Comparison of ENCODE assay signal across 8 cellular contexts in genomic region chr13:23321534-23322241, GRCh38.
A peak's percentile ranks its signal among the peaks of the same experiment; 100 is the strongest.
DNase-seq lines count a peak whose midpoint lies in the region; ATAC-seq, FAIRE-seq and TF ChIP-seq lines count a peak whose summit lies in the region.

No MANE protein-coding gene starts in this region.

- H3K9me3 ChIP-seq in GM12878 (replicated peaks; ENCODE audit: control insufficient read depth, insufficient read depth, low read length) = no peaks in the 10 kb centered on the region
- no peaks in the 10 kb centered on the region for H3K9me3 ChIP-seq in mesenchymal stem cell (ENCODE audit: control insufficient read depth, low read length)

- no peak for TF ChIP-seq CTCF in GM12878 (IDR thresholded peaks at IDR 0.05 in 2 of 3, conservative IDR thresholded peaks at IDR 0.05 in 1 of 3; ENCODE audit: control insufficient read depth in 2 of 3, extremely low read depth in 1 of 3, insufficient read depth in 1 of 3, low read depth in 3 of 3, low read length in 3 of 3)

- in situ Hi-C loops in GM12878 (cut with MboI) = loop anchor here (5.0 kb wide), 1 partner anchor 519 kb away; no protein-coding TSS in a partner anchor

- DNase-seq in GM03348 (ENCODE audit: low spot score) = peak; percentile 87
- DNase-seq in GM12878 (ENCODE audit: low read depth, low spot score) = peak; percentile 35
- DNase-seq in mesenchymal stem cell = peak; percentile 93
- no peak for DNase-seq in GM12892 (ENCODE audit: insufficient read length)
- DNase-seq in activated gamma-delta T cell treated with Interleukin-2 at 50 U/mL for 16 hours = no peak
- DNase-seq in SKM-1 (lab: John Stamatoyannopoulos, UW; ENCODE audit: unreplicated experiment) = no peak

- H4K91ac ChIP-seq in mesenchymal stem cell (ENCODE audit: low read length) = no peak overlapping the region

- intact Hi-C loops in GM12878 (cut with micrococcal nuclease; ENCODE audit: unreplicated experiment) = loop anchor here (10.0 kb wide), 1 partner anchor 297 kb away; no protein-coding TSS in a partner anchor

- no peaks in the 10 kb centered on the region for H3K79me2 ChIP-seq in GM12878 (ENCODE audit: control insufficient read depth, insufficient read depth, low read length)

- H3K27ac ChIP-seq in GM12878 (ENCODE audit: control insufficient read depth, insufficient read depth) (peak overlapping the region; percentile 26), mesenchymal stem cell (ENCODE audit: low read length, poor library complexity, severe bottlenecking) (peak overlapping the region; percentile 98)

- H3K4me3 ChIP-seq in GM12878 (peak overlapping the region; percentile 53), mesenchymal stem cell (ENCODE audit: insufficient read depth in 1 of 2, low read depth in 1 of 2, low read length in 2 of 2) (peak overlapping the region in 1 of 2 experiments; percentile 55)

- TF ChIP-seq EP300 in GM12878 (IDR thresholded peaks at IDR 0.05; ENCODE audit: borderline replicate concordance in 1 of 2, control insufficient read depth in 1 of 2, low read depth in 2 of 2, low read length in 2 of 2) = no peak

- no peak overlapping the region for H4K8ac ChIP-seq in mesenchymal stem cell (ENCODE audit: low read length)

- TF ChIP-seq RAD21 in GM12878 (IDR thresholded peaks at IDR 0.05; ENCODE audit: insufficient read depth, low read depth, low read length) = no peak

- no peak overlapping the region for H3K23ac ChIP-seq in mesenchymal stem cell (ENCODE audit: low read length in 2 of 2)

- H4K20me1 ChIP-seq in GM12878 (ENCODE audit: control insufficient read depth, insufficient read depth) = no peaks in the 10 kb centered on the region

- H2AFZ ChIP-seq in GM12878 (ENCODE audit: control insufficient read depth, low read depth, low read length) (peak overlapping the region; percentile 78), mesenchymal stem cell (ENCODE audit: low read depth, low read length) (no peak overlapping the region)

- peak overlapping the region; percentile 32 for H2AK5ac ChIP-seq in mesenchymal stem cell (ENCODE audit: low read length, severe bottlenecking)

- no TSS peak for BruUV-seq in GM12878 (replicated peaks; lab: Mats Ljungman, UMichigan)

- H3K4me2 ChIP-seq in GM12878 (ENCODE audit: control insufficient read depth, insufficient read depth) = peak overlapping the region; percentile 78
- peak overlapping the region; percentile 10 for H3K4me2 ChIP-seq in mesenchymal stem cell (ENCODE audit: low read length, poor library complexity, severe bottlenecking)

- 79% methylated on average over 6 of the region's 6 CpGs for WGBS in GM12878 (ENCODE audit: insufficient coverage, insufficient replicate concordance, low lambda C conversion rate, missing lambda C conversion rate)
- 3% methylated on average over 3 of the region's 6 CpGs for WGBS in mesenchymal stem cell

- SMC1A ChIA-PET in GM12878 (lab: Charles Lee; ENCODE audit: uncharacterized antibody, unreplicated experiment) = interaction anchor here (0.6 to 1.6 kb wide), 12 partner anchors 11 to 1683 kb away, joined by 3 to 7 read pairs (median 4); no protein-coding TSS in a partner anchor

- no peak overlapping the region for H3K14ac ChIP-seq in mesenchymal stem cell (ENCODE audit: low read length in 2 of 2)

- ATAC-seq in GM21423 (IDR thresholded peaks at IDR 0.05; ENCODE audit: unreplicated experiment) = peak; percentile 86
- peak; percentile 68 for ATAC-seq in HG03571 (IDR thresholded peaks at IDR 0.05; ENCODE audit: unreplicated experiment)
- ATAC-seq in GM12878 = peak; percentile 93

- no peaks in the 10 kb centered on the region for H3K27me3 ChIP-seq in GM12878 (replicated peaks in 1 of 2; ENCODE audit: control insufficient read depth in 2 of 2, insufficient read depth in 2 of 2, low read length in 1 of 2)
- H3K27me3 ChIP-seq in mesenchymal stem cell (ENCODE audit: control insufficient read depth in 1 of 2, insufficient read depth in 1 of 2, low read length in 2 of 2) = no peaks in the 10 kb centered on the region

- FAIRE-seq in GM12878 (lab: Jason Lieb, UNC) (peak; percentile 77), GM12892 (lab: Jason Lieb, UNC) (no peak)

- no peak overlapping the region for H3K4ac ChIP-seq in mesenchymal stem cell (ENCODE audit: low read depth in 1 of 2, low read length in 2 of 2)

- H3K79me1 ChIP-seq in mesenchymal stem cell (replicated peaks; ENCODE audit: low read length, poor library complexity, severe bottlenecking) = no peaks in the 10 kb centered on the region

- RAD21 ChIA-PET in GM12878 (lab: Charles Lee; ENCODE audit: unreplicated experiment) = interaction anchor here (1.1 to 2.5 kb wide), 7 partner anchors 24 to 529 kb away, joined by 3 to 14 read pairs (median 5); no protein-coding TSS in a partner anchor

- no peak overlapping the region for H2BK120ac ChIP-seq in mesenchymal stem cell (ENCODE audit: low read depth, low read length)

- TF ChIP-seq POLR2A in GM12878 (IDR thresholded peaks at IDR 0.05; ENCODE audit: low read depth, low read length) (no peak), GM12892 (IDR thresholded peaks at IDR 0.05; ENCODE audit: low read depth, low read length) (no peak)

- H3K4me1 ChIP-seq in GM12878 (ENCODE audit: control insufficient read depth, insufficient read depth, low read length) (peaks cover 26% of the 10 kb centered on the region), mesenchymal stem cell (ENCODE audit: control insufficient read depth, insufficient read depth, low read depth, low read length) (peaks cover 18% of the 10 kb centered on the region)

- H3K18ac ChIP-seq in mesenchymal stem cell (ENCODE audit: low read depth in 1 of 2, low read length in 2 of 2) = peak overlapping the region; percentile 52 to 67

- H3K36me3 ChIP-seq in GM12878 (ENCODE audit: control insufficient read depth in 2 of 2, insufficient read depth in 2 of 2, low read length in 1 of 2) (no peaks in the 10 kb centered on the region), mesenchymal stem cell (ENCODE audit: control insufficient read depth in 1 of 2, insufficient read depth in 2 of 2, low read depth in 1 of 2, low read length in 2 of 2) (no peaks in the 10 kb centered on the region)

- POLR2A ChIA-PET in GM12878 (lab: Charles Lee) = interaction anchor here (0.6 to 1.3 kb wide), 3 partner anchors 20 to 61 kb away, joined by 3 to 4 read pairs (median 3); no protein-coding TSS in a partner anchor

- peak overlapping the region; percentile 77 for H2BK5ac ChIP-seq in mesenchymal stem cell (ENCODE audit: low read depth, low read length, poor library complexity, severe bottlenecking)

- H3K9ac ChIP-seq in GM12878 (ENCODE audit: control insufficient read depth, insufficient read depth, low read length) = peak overlapping the region; percentile 55
- H3K9ac ChIP-seq in mesenchymal stem cell (ENCODE audit: low read length) = peak overlapping the region; percentile 83

- CTCF ChIA-PET in GM12878 (lab: Yijun Ruan, JAX) = interaction anchor here (0.9 to 3.7 kb wide), 10 partner anchors 8 to 568 kb away, joined by 3 to 29 read pairs (median 4); no protein-coding TSS in a partner anchor

- H2BK15ac ChIP-seq in mesenchymal stem cell (ENCODE audit: low read depth, poor library complexity, severe bottlenecking) = no peak overlapping the region

- peak overlapping the region in 1 of 2 experiments; percentile 54 for H2BK12ac ChIP-seq in mesenchymal stem cell (ENCODE audit: low read length in 2 of 2)

TF ChIP-seq in GM12878, 131 proteins besides CTCF, POLR2A, EP300 and RAD21 (continues in another document):
- TF ChIP-seq MTA2 (IDR thresholded peaks at IDR 0.05; ENCODE audit: low read depth) = 0 out of 2 replicates have a peak, but pooled peaks have one; percentile 18
- peak; percentile 91 for TF ChIP-seq ATF7 (IDR thresholded peaks at IDR 0.05; ENCODE audit: low read depth)
- TF ChIP-seq WRNIP1 (IDR thresholded peaks at IDR 0.05; ENCODE audit: borderline replicate concordance, low read depth, low read length) = no peak
- TF ChIP-seq IKZF1 (conservative IDR thresholded peaks at IDR 0.05) = peak; percentile 37; the same call in 1 of the 2 replicates
- TF ChIP-seq MLLT1 (IDR thresholded peaks at IDR 0.05) = peak; percentile 97
- TF ChIP-seq ZBTB40 (IDR thresholded peaks at IDR 0.05; ENCODE audit: borderline replicate concordance) = 0 out of 2 replicates have a peak, but pooled peaks have one; percentile 33

Comparison
In these comparisons a context has a peak if more than half of its experiments do, and no peak if none do; other contexts are left out.
1. DNase-seq: peak in GM03348 (single experiment), GM12878 (single experiment) and mesenchymal stem cell (single experiment); none in GM12892 (single experiment), activated gamma-delta T cell treated with Interleukin-2 at 50 U/mL for 16 hours (single experiment) and SKM-1 (single experiment).
2. Peak in every context shown above with its lines, with median percentiles within 50 percentile points of each other: ATAC-seq.